ENCODE assay signal across 8 cellular contexts in genomic region chr4:128812360-128812958, GRCh38. TPM values are rescaled to one million over a fixed set of nuclear protein-coding genes. Genes with fewer than 3 reads are reported as not detected.
DNase-seq lines count a peak whose midpoint lies in the region; ATAC-seq and TF ChIP-seq lines count a peak whose summit lies in the region.

No MANE protein-coding gene starts in this region.

- peaks cover 10% of the 10 kb centered on the region for H3K36me3 Mint-ChIP-seq in activated naive CD8-positive, alpha-beta T cell treated with anti-CD3 and anti-CD28 coated beads, Interleukin-2, amount 50 U/mL, for 24 hours (ENCODE audit: low read depth)
- no peaks in the 10 kb centered on the region for H3K36me3 Mint-ChIP-seq in progenitor cell of endocrine pancreas (ENCODE audit: insufficient read depth)

- ATAC-seq in GM18861 (IDR thresholded peaks at IDR 0.05; ENCODE audit: unreplicated experiment) (peak; percentile 4), HG03135 (IDR thresholded peaks at IDR 0.05; ENCODE audit: unreplicated experiment) (peak; percentile 12)
- ATAC-seq in activated naive CD8-positive, alpha-beta T cell treated with anti-CD3 and anti-CD28 coated beads, Interleukin-2, amount 50 U/mL, for 24 hours, result no peak

- H3K9me3 Mint-ChIP-seq in activated naive CD8-positive, alpha-beta T cell treated with anti-CD3 and anti-CD28 coated beads, Interleukin-2, amount 50 U/mL, for 24 hours, result no peaks in the 10 kb centered on the region
- no peaks in the 10 kb centered on the region for H3K9me3 Mint-ChIP-seq in progenitor cell of endocrine pancreas (ENCODE audit: low read depth)

- intact Hi-C loops in left ventricle myocardium inferior (cut with micrococcal nuclease), result no loop called here

- H3K4me1 ChIP-seq in left ventricle myocardium inferior, result peaks cover 58% of the 10 kb centered on the region

- TF ChIP-seq CTCF in left ventricle myocardium inferior (IDR thresholded peaks at IDR 0.05; ENCODE audit: borderline replicate concordance), result no peak
- no peak for TF ChIP-seq CTCF in progenitor cell of endocrine pancreas (IDR thresholded peaks at IDR 0.05; ENCODE audit: unreplicated experiment)

- H3K4me3 ChIP-seq in left ventricle myocardium inferior, result peak overlapping the region; percentile 92

- DNase-seq in CD1c-positive myeloid dendritic cell (ENCODE audit: extremely low spot score) (peak; percentile 42), NCI-H69 (lab: John Stamatoyannopoulos, UW) (peak; percentile 88), left ventricle myocardium inferior (no peak), progenitor cell of endocrine pancreas (ENCODE audit: low spot score, unreplicated experiment) (peak; percentile 40), SK-N-DZ (ENCODE audit: low spot score) (no peak)
- no peak for DNase-seq in activated naive CD8-positive, alpha-beta T cell treated with anti-CD3 and anti-CD28 coated beads, Interleukin-2, amount 50 U/mL, for 24 hours

- peaks cover 43% of the 10 kb centered on the region for H3K4me1 Mint-ChIP-seq in activated naive CD8-positive, alpha-beta T cell treated with anti-CD3 and anti-CD28 coated beads, Interleukin-2, amount 50 U/mL, for 24 hours
- H3K4me1 Mint-ChIP-seq in progenitor cell of endocrine pancreas (ENCODE audit: low read depth), result peaks cover 13% of the 10 kb centered on the region

- no peaks in the 10 kb centered on the region for H3K27me3 ChIP-seq in left ventricle myocardium inferior (ENCODE audit: low read depth)

- H3K27ac Mint-ChIP-seq in activated naive CD8-positive, alpha-beta T cell treated with anti-CD3 and anti-CD28 coated beads, Interleukin-2, amount 50 U/mL, for 24 hours, result peak overlapping the region; percentile 85
- peak overlapping the region; percentile 75 for H3K27ac Mint-ChIP-seq in progenitor cell of endocrine pancreas

- H3K36me3 ChIP-seq in left ventricle myocardium inferior, result no peaks in the 10 kb centered on the region

- no peaks in the 10 kb centered on the region for H3K9me3 ChIP-seq in left ventricle myocardium inferior (replicated peaks)

- H3K27ac ChIP-seq in left ventricle myocardium inferior (replicated peaks), result peak overlapping the region; percentile 93

- H3K4me3 Mint-ChIP-seq in activated naive CD8-positive, alpha-beta T cell treated with anti-CD3 and anti-CD28 coated beads, Interleukin-2, amount 50 U/mL, for 24 hours, result peak overlapping the region; percentile 84
- peak overlapping the region; percentile 85 for H3K4me3 Mint-ChIP-seq in progenitor cell of endocrine pancreas (ENCODE audit: low read depth)

- no peaks in the 10 kb centered on the region for H3K27me3 Mint-ChIP-seq in activated naive CD8-positive, alpha-beta T cell treated with anti-CD3 and anti-CD28 coated beads, Interleukin-2, amount 50 U/mL, for 24 hours
- no peaks in the 10 kb centered on the region for H3K27me3 Mint-ChIP-seq in progenitor cell of endocrine pancreas

RNA-seq across cellular contexts. Expression of gene JADE1, which starts 3.0 kb away (rescaled TPM):
- total RNA-seq in left ventricle myocardium inferior, result 22.1 TPM
- 35.3 and 43.2 TPM in 2 replicates for total RNA-seq in progenitor cell of endocrine pancreas
- polyA plus RNA-seq in SK-N-DZ (2014; cell fraction: cytosol; rRNA removed), result 19.5 and 23.8 TPM in 2 replicates
- polyA plus RNA-seq in SK-N-DZ (2014; cell fraction: nucleus; rRNA removed), result 15.8 and 19.6 TPM in 2 replicates

Comparison
In these comparisons a context has a peak if more than half of its experiments do, and no peak if none do; other contexts are left out.
1. DNase-seq: peak in CD1c-positive myeloid dendritic cell (single experiment), NCI-H69 (single experiment) and progenitor cell of endocrine pancreas (single experiment); none in activated naive CD8-positive, alpha-beta T cell treated with anti-CD3 and anti-CD28 coated beads, Interleukin-2, amount 50 U/mL, for 24 hours (single experiment), left ventricle myocardium inferior (single experiment) and SK-N-DZ (single experiment).